ENCODE assay signal across 17 cellular contexts in genomic region chr12:66822961-66823360, GRCh38.
"Had no signal": no experiment of that assay in that cellular context is flagged by ENCODE, and none has a peak within 500 bp of the region (broad histone marks: within the 10 kb centered on the region; RNA-seq: fewer than 3 reads in every experiment).

No MANE protein-coding gene starts in this region.

- H3K4me3 ChIP-seq: coronary artery, mucosa of descending colon, right atrium auricular region, tibial artery, upper lobe of right lung, vagina had no signal

- DNase-seq: effector CD4-positive, alpha-beta T cell; endodermal cell; head of caudate nucleus; left colon; left ventricle myocardium superior; mucosa of descending colon; naive thymus-derived CD8-positive, alpha-beta T cell; posterior cingulate gyrus; small intestine; stimulated activated CD4-positive, alpha-beta T cell treated with anti-CD3 and anti-CD28 coated beads, Interleukin-2, amount 100 ng/mL, for 48 hours; stimulated activated naive CD8-positive, alpha-beta T cell treated with anti-CD3 and anti-CD28 coated beads, Interleukin-15, Interleukin-2, amounts not matched to agents 100 U/mL and 50 U/mL, for 24 hours; tibial artery; upper lobe of right lung had no signal

- H3K27me3 ChIP-seq: right atrium auricular region, tibial artery, upper lobe of right lung, vagina had no signal

- H3K9me3 ChIP-seq: mucosa of descending colon, right atrium auricular region, tibial artery, upper lobe of right lung, vagina had no signal

- H3K36me3 ChIP-seq: right atrium auricular region, tibial artery, upper lobe of right lung, vagina had no signal

- ATAC-seq: left colon; left ventricle myocardium superior; mucosa of descending colon; naive thymus-derived CD8-positive, alpha-beta T cell; stimulated activated naive CD8-positive, alpha-beta T cell treated with anti-CD3 and anti-CD28 coated beads, Interleukin-15, Interleukin-2, amounts not matched to agents 100 U/mL and 50 U/mL, for 24 hours; upper lobe of right lung had no signal

- FAIRE-seq: endothelial cell of umbilical vein, small intestine had no signal

- H3K4me1 ChIP-seq: right atrium auricular region, tibial artery, upper lobe of right lung had no signal

- H3K27ac ChIP-seq: coronary artery, tibial artery, upper lobe of right lung had no signal
